25 cellular contexts compared by ENCODE assay signal in the genomic region with DNA sequence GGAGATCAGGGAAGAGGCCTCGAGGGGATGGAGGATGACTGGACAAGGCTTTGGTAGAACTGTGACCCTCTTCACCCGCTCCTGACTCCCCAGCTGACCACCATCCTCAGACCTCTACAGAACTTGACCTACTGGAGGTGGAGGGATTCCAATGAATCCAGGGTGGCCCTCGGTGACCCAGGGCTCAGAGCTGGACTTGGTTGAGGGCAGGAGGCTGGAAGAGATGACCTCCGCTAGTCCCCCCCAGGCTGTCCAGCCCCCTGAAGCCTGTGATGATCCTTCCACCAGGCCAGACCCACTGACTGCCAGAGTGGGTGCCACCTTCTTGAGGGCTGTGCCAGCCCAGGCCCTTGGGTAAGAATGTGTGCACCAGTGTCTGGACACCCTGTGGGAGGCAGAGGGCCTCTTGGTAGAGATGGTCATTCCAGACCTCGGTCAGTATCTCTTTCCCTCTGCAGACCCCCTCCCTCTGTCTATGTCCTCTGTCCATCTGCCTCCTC.
"Had no signal": no experiment of that assay in that cellular context is flagged by ENCODE, and none has a peak within 500 bp of the region (broad histone marks: within the 10 kb centered on the region; RNA-seq: fewer than 3 reads in every experiment).

No MANE protein-coding gene starts in this region.

- H3K9me3 Mint-ChIP-seq: central memory CD8-positive, alpha-beta T cell; natural killer cell; stimulated activated effector memory CD8-positive, alpha-beta T cell treated with anti-CD3 and anti-CD28 coated beads, Interleukin-12 subunit alpha, Interleukin-12 subunit beta, amount 100 ng/mL, for 72 hours; type B pancreatic cell had no signal

- H3K4me3 Mint-ChIP-seq: central memory CD8-positive, alpha-beta T cell; natural killer cell; stimulated activated effector memory CD8-positive, alpha-beta T cell treated with anti-CD3 and anti-CD28 coated beads, Interleukin-12 subunit alpha, Interleukin-12 subunit beta, amount 100 ng/mL, for 72 hours; type B pancreatic cell had no signal

- H3K27ac ChIP-seq: coronary artery, esophagus squamous epithelium, heart right ventricle, lower lobe of right lung, neutrophil, parathyroid adenoma, right lobe of liver, testis, tibial artery had no signal

- ATAC-seq: left ventricle myocardium superior; stimulated activated effector memory CD8-positive, alpha-beta T cell treated with anti-CD3 and anti-CD28 coated beads, Interleukin-12 subunit alpha, Interleukin-12 subunit beta, amount 100 ng/mL, for 72 hours; stimulated activated naive CD8-positive, alpha-beta T cell treated with anti-CD3 and anti-CD28 coated beads, Interleukin-15, Interleukin-2, amounts not matched to agents 100 U/mL and 50 U/mL, for 24 hours had no signal

- H3K27me3 Mint-ChIP-seq: central memory CD8-positive, alpha-beta T cell; type B pancreatic cell had no signal

- H3K79me2 ChIP-seq: parathyroid adenoma had no signal

- H3K4me1 ChIP-seq: esophagus squamous epithelium, lower lobe of right lung, parathyroid adenoma, testis, tibial artery had no signal

- H3K36me3 Mint-ChIP-seq: natural killer cell had no signal

- H3K9me3 ChIP-seq: esophagus squamous epithelium, heart right ventricle, lower lobe of right lung, neutrophil, right lobe of liver, testis, tibial artery had no signal

- H2AFZ ChIP-seq: parathyroid adenoma had no signal

- H3K27ac Mint-ChIP-seq: natural killer cell; stimulated activated effector memory CD8-positive, alpha-beta T cell treated with anti-CD3 and anti-CD28 coated beads, Interleukin-12 subunit alpha, Interleukin-12 subunit beta, amount 100 ng/mL, for 72 hours; type B pancreatic cell had no signal

- H3K36me3 ChIP-seq: esophagus squamous epithelium, heart right ventricle, lower lobe of right lung, neutrophil, right lobe of liver, tibial artery had no signal

- H3K4me3 ChIP-seq: coronary artery, esophagus squamous epithelium, heart right ventricle, lower lobe of right lung, right lobe of liver, testis, tibial artery had no signal

- H3K4me1 Mint-ChIP-seq: central memory CD8-positive, alpha-beta T cell; natural killer cell; stimulated activated effector memory CD8-positive, alpha-beta T cell treated with anti-CD3 and anti-CD28 coated beads, Interleukin-12 subunit alpha, Interleukin-12 subunit beta, amount 100 ng/mL, for 72 hours had no signal

- H3K27me3 ChIP-seq: esophagus squamous epithelium, heart right ventricle, neutrophil, right lobe of liver, testis, tibial artery had no signal

- DNase-seq: dermis blood vessel endothelial cell; effector memory CD4-positive, alpha-beta T cell; esophagus squamous epithelium; foreskin melanocyte; glutamatergic neuron; heart right ventricle; hypothalamus; left ventricle myocardium superior; lower lobe of right lung; natural killer cell; retina; right lobe of liver; stimulated activated CD4-positive, alpha-beta T cell treated with anti-CD3 and anti-CD28 coated beads, Interleukin-12 subunit alpha, Interleukin-12 subunit beta, amount 100 ng/mL, for 4 hours; stimulated activated CD4-positive, alpha-beta T cell treated with anti-CD3 and anti-CD28 coated beads, Interleukin-1b, Interleukin-23, amount 100 ng/mL, for 48 hours; stimulated activated CD4-positive, alpha-beta T cell treated with anti-CD3 and anti-CD28 coated beads, Interleukin-4, amount 100 ng/mL, for 24 hours; stimulated activated naive CD8-positive, alpha-beta T cell treated with anti-CD3 and anti-CD28 coated beads, Interleukin-15, Interleukin-2, amounts not matched to agents 100 U/mL and 50 U/mL, for 24 hours; substantia nigra; testis; tibial artery had no signal
